In the genomic region with DNA sequence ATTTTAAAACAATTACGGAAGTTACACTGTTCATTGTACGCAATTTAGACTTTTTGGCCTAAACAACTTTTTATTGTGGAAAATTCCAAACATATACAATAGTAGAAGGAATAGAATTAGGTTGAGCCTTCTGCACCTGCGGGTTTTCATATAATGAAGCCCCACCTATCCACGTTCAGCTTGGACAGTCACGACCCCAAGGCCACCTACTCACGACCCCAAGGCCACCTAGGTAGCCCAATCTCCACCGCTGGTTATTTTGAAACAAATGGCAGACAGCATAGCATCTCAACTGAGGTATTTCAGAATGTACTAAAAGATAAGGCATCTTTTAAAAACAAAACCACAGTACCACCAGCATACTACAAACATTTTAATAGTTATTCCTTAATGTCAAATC, we compare ENCODE assay signal across 8 cellular contexts. TPM values are rescaled to one million over a fixed set of nuclear protein-coding genes. Genes with fewer than 3 reads are reported as not detected.
DNase-seq lines count a peak whose midpoint lies in the region; ATAC-seq, FAIRE-seq and TF ChIP-seq lines count a peak whose summit lies in the region.

No MANE protein-coding gene starts in this region.

- peak overlapping the region; percentile 99 for H2AFZ ChIP-seq in endothelial cell of umbilical vein (ENCODE audit: low read depth, low read length)

- peak overlapping the region; percentile 97 for H3K4me2 ChIP-seq in endothelial cell of umbilical vein (ENCODE audit: insufficient read depth, low read length)

- dilution Hi-C loops in endothelial cell of umbilical vein (cut with MboI; ENCODE audit: extremely low pct_ligation_motif_present, low sequenced_read_pairs), result no loop called here

- no peak for TF ChIP-seq POLR2A in endothelial cell of umbilical vein (IDR thresholded peaks at IDR 0.05; ENCODE audit: low read depth, low read length)
- TF ChIP-seq POLR2A in ovary (IDR thresholded peaks at IDR 0.05), result no peak

- peaks cover 69 to 83% (median 74%) of the 10 kb centered on the region in 3 donors for H3K4me1 Mint-ChIP-seq in CD8-positive, alpha-beta memory T cell

- no peaks in the 10 kb centered on the region for H3K9me3 Mint-ChIP-seq in CD8-positive, alpha-beta memory T cell

- H3K4me1 ChIP-seq in CD8-positive, alpha-beta memory T cell (ENCODE audit: insufficient read depth, low read length), result peaks cover 62% of the 10 kb centered on the region
- H3K4me1 ChIP-seq in Panc1 (ENCODE audit: control insufficient read depth, insufficient read depth, low read length), result peaks cover 3% of the 10 kb centered on the region; the same call in 1 of the 2 replicates
- peaks cover 17% of the 10 kb centered on the region for H3K4me1 ChIP-seq in endothelial cell of umbilical vein (ENCODE audit: control insufficient read depth, extremely low read depth, insufficient read depth, low read length)
- peaks cover 17% of the 10 kb centered on the region for H3K4me1 ChIP-seq in ovary (ENCODE audit: insufficient read depth)

- H3K36me3 Mint-ChIP-seq in CD8-positive, alpha-beta memory T cell, result peaks cover 10 to 54% (median 21%) of the 10 kb centered on the region in 3 donors

- H3K9me1 ChIP-seq in endothelial cell of umbilical vein (replicated peaks; ENCODE audit: control insufficient read depth, extremely low read depth, insufficient read depth, low read length), result no peaks in the 10 kb centered on the region

- no peaks in the 10 kb centered on the region for H3K9me3 ChIP-seq in CD8-positive, alpha-beta memory T cell (ENCODE audit: low read length)
- no peaks in the 10 kb centered on the region for H3K9me3 ChIP-seq in Panc1 (ENCODE audit: control insufficient read depth, insufficient read depth, low read depth, low read length)
- no peaks in the 10 kb centered on the region for H3K9me3 ChIP-seq in endothelial cell of umbilical vein (replicated peaks; ENCODE audit: control insufficient read depth, insufficient read depth, low read length)
- H3K9me3 ChIP-seq in ovary, result no peaks in the 10 kb centered on the region

- no peak for TF ChIP-seq EP300 in ovary (IDR thresholded peaks at IDR 0.05)

- POLR2A ChIA-PET in CD8-positive, alpha-beta memory T cell (lab: Charles Lee), result interaction anchor here (0.6 to 4.6 kb wide), 20 partner anchors 8 to 57 kb away, joined by 3 to 34 read pairs (median 6); no protein-coding TSS in a partner anchor
- POLR2A ChIA-PET in Panc1 (lab: Charles Lee), result interaction anchor here (0.5 kb wide), 1 partner anchor 41 kb away, joined by 3 read pairs; no protein-coding TSS in a partner anchor
- POLR2A ChIA-PET in endothelial cell of umbilical vein (lab: Charles Lee), result interaction anchor here (0.7 to 1.2 kb wide), 3 partner anchors 8 to 56 kb away, joined by 3 to 5 read pairs (median 5); no protein-coding TSS in a partner anchor

- DNase-seq in CD8-positive, alpha-beta memory T cell, result no peak
- DNase-seq in Panc1 (ENCODE audit: low read depth, low spot score), result no peak
- DNase-seq in endothelial cell of umbilical vein (ENCODE audit: low read depth, low spot score), result no peak
- no peak for DNase-seq in ovary
- DNase-seq in NCI-H1105 (lab: John Stamatoyannopoulos, UW), result no peak
- no peak for DNase-seq in urothelium cell line (ENCODE audit: low spot score)

- CTCF ChIA-PET in CD8-positive, alpha-beta memory T cell (lab: Charles Lee), result interaction anchor here (0.8 to 8.9 kb wide), 12 partner anchors 9 to 94 kb away, joined by 3 to 80 read pairs (median 6); no protein-coding TSS in a partner anchor
- CTCF ChIA-PET in Panc1 (lab: Charles Lee) (no interaction called here), endothelial cell of umbilical vein (lab: Charles Lee) (interaction anchor here (1.0 to 3.2 kb wide), 6 partner anchors 9 to 194 kb away, joined by 3 to 27 read pairs (median 4); no protein-coding TSS in a partner anchor)

- BruUV-seq in Panc1 (replicated peaks; lab: Mats Ljungman, UMichigan) (no TSS peak), endothelial cell of umbilical vein (replicated peaks; lab: Mats Ljungman, UMichigan) (no TSS peak)

- peaks cover 5% of the 10 kb centered on the region for H3K36me3 ChIP-seq in CD8-positive, alpha-beta memory T cell (ENCODE audit: insufficient read depth, low read length)
- no peaks in the 10 kb centered on the region for H3K36me3 ChIP-seq in Panc1 (ENCODE audit: control insufficient read depth, insufficient read depth, low read length)
- no peaks in the 10 kb centered on the region for H3K36me3 ChIP-seq in endothelial cell of umbilical vein (ENCODE audit: control insufficient read depth in 2 of 2, extremely low read depth in 1 of 2, insufficient read depth in 2 of 2, low read length in 2 of 2)
- H3K36me3 ChIP-seq in ovary, result no peaks in the 10 kb centered on the region

- no peaks in the 10 kb centered on the region for H3K27me3 ChIP-seq in CD8-positive, alpha-beta memory T cell (ENCODE audit: insufficient read depth, low read length, poor library complexity, severe bottlenecking)
- H3K27me3 ChIP-seq in Panc1 (ENCODE audit: control insufficient read depth, insufficient read depth, low read length), result no peaks in the 10 kb centered on the region
- no peaks in the 10 kb centered on the region for H3K27me3 ChIP-seq in endothelial cell of umbilical vein (ENCODE audit: control insufficient read depth in 2 of 2, insufficient read depth in 2 of 2, low read length in 2 of 2)
- H3K27me3 ChIP-seq in ovary, result no peaks in the 10 kb centered on the region

- H3K79me2 ChIP-seq in endothelial cell of umbilical vein (ENCODE audit: control insufficient read depth, insufficient read depth, low read length), result peaks cover 6% of the 10 kb centered on the region

- WGBS in ovary, 3 donors, result 13 to 18% (median 17%) methylated on average over 7 of the region's 7 CpGs

- peak overlapping the region; percentile 88 for H3K4me3 ChIP-seq in CD8-positive, alpha-beta memory T cell (ENCODE audit: low read length)
- peak overlapping the region; percentile 55 to 62 for H3K4me3 ChIP-seq in Panc1 (ENCODE audit: low read depth in 2 of 2, low read length in 2 of 2)
- H3K4me3 ChIP-seq in endothelial cell of umbilical vein (replicated peaks in 1 of 3; ENCODE audit: insufficient read depth in 1 of 3, low read depth in 1 of 3, low read length in 3 of 3), result peak overlapping the region; percentile 80 to 96 (median 86)
- H3K4me3 ChIP-seq in ovary, result peak overlapping the region; percentile 65

- ATAC-seq in Panc1 (no peak), HG03196 (IDR thresholded peaks at IDR 0.05; ENCODE audit: unreplicated experiment) (no peak), HG02642 (IDR thresholded peaks at IDR 0.05; ENCODE audit: poor library complexity, unreplicated experiment) (no peak)

- no peak for TF ChIP-seq CTCF in Panc1 (IDR thresholded peaks at IDR 0.05)
- TF ChIP-seq CTCF in endothelial cell of umbilical vein (IDR thresholded peaks at IDR 0.05; ENCODE audit: extremely low read depth in 1 of 2, insufficient read depth in 1 of 2, low read depth in 1 of 2, low read length in 2 of 2), result no peak
- no peak for TF ChIP-seq CTCF in ovary (IDR thresholded peaks at IDR 0.05)

- no peaks in the 10 kb centered on the region for H3K27me3 Mint-ChIP-seq in CD8-positive, alpha-beta memory T cell

- H3K27ac Mint-ChIP-seq in CD8-positive, alpha-beta memory T cell, result peak overlapping the region; percentile 94 to 100 (median 98)

- intact Hi-C loops in Panc1 (cut with micrococcal nuclease; ENCODE audit: unreplicated experiment), result no loop called here
- intact Hi-C loops in endothelial cell of umbilical vein (cut with micrococcal nuclease), result no loop called here
- intact Hi-C loops in ovary (cut with DNase I), result loop anchor here in 1 of 4 donors (5.0 kb wide), 2 partner anchors 383 to 803 kb away; partner anchors contain the start of gene MT2A

- no peaks in the 10 kb centered on the region for H4K20me1 ChIP-seq in endothelial cell of umbilical vein (replicated peaks; ENCODE audit: control insufficient read depth, extremely low read depth, insufficient read depth, low read length)

- peak overlapping the region; percentile 98 to 100 (median 99) for H3K4me3 Mint-ChIP-seq in CD8-positive, alpha-beta memory T cell

- in situ Hi-C loops in Panc1 (cut with HindIII; ENCODE audit: low pct_unique_long_range_greater_than_20kb, low sequenced_read_pairs), result no loop called here

- H3K27ac ChIP-seq in CD8-positive, alpha-beta memory T cell (ENCODE audit: low read depth, low read length), result peak overlapping the region; percentile 81
- peak overlapping the region; percentile 79 for H3K27ac ChIP-seq in Panc1 (ENCODE audit: low read length)
- H3K27ac ChIP-seq in endothelial cell of umbilical vein (ENCODE audit: insufficient read depth, low read depth, low read length), result peak overlapping the region; percentile 58
- H3K27ac ChIP-seq in ovary, result peak overlapping the region; percentile 73 to 86

- H3K9ac ChIP-seq in endothelial cell of umbilical vein (replicated peaks; ENCODE audit: extremely low read depth, insufficient read depth, low read length), result peak overlapping the region; percentile 90

- peak; percentile 24 for FAIRE-seq in endothelial cell of umbilical vein (lab: Jason Lieb, UNC)
- no peak for FAIRE-seq in urothelium cell line (lab: Jason Lieb, UNC)

RNA-seq across cellular contexts. Expression of gene NLRC5, which starts 0.6 kb away (rescaled TPM):
- total RNA-seq in CD8-positive, alpha-beta memory T cell, result 100 to 1,000 TPM; 173 to 178 TPM
- polyA plus RNA-seq in CD8-positive, alpha-beta memory T cell, result 165 TPM
- total RNA-seq in Panc1 (2021; ENCODE audit: unreplicated experiment), result 8.8 TPM
- polyA plus RNA-seq in Panc1 (2012; ENCODE audit: insufficient read length), result 3.6 TPM
- total RNA-seq in endothelial cell of umbilical vein, result 20.1 and 26.3 TPM in 2 replicates
- polyA plus RNA-seq in endothelial cell of umbilical vein, result 7.4 and 8.0 TPM in 2 replicates
- polyA plus RNA-seq in endothelial cell of umbilical vein (2011; cell fraction: cytosol; rRNA removed), result 5.1 and 5.7 TPM in 2 replicates
- polyA plus RNA-seq in endothelial cell of umbilical vein (2011; cell fraction: nucleus; rRNA removed), result 33.9 and 47.2 TPM in 2 replicates
- polyA plus RNA-seq in endothelial cell of umbilical vein (2012), result 11.6 and 14.4 TPM in 2 replicates
- polyA minus RNA-seq in endothelial cell of umbilical vein, result 14.2 and 18.8 TPM in 2 replicates
- polyA minus RNA-seq in endothelial cell of umbilical vein (2011; cell fraction: cytosol; rRNA and poly(A)+ RNA removed), result 17.2 TPM
- 33.6 and 37.9 TPM in 2 replicates for polyA minus RNA-seq in endothelial cell of umbilical vein (2011; cell fraction: nucleus; rRNA and poly(A)+ RNA removed)
- 10 to 100 TPM in 5 of 7 donors, 1 to 10 TPM in 2; 6.0 to 29.9 (median 14.7) TPM for total RNA-seq in ovary
- 10 to 100 TPM in 1 of 2 donors, 1 to 10 TPM in 1; 8.7 to 15.8 TPM for polyA plus RNA-seq in ovary

RNA-seq across cellular contexts. Expression of gene CETP, which starts 28.2 kb away (rescaled TPM):
- total RNA-seq in CD8-positive, alpha-beta memory T cell, result not detected
- not detected for polyA plus RNA-seq in CD8-positive, alpha-beta memory T cell
- total RNA-seq in Panc1 (2021; ENCODE audit: unreplicated experiment), result not detected
- not detected for polyA plus RNA-seq in Panc1 (2012; ENCODE audit: insufficient read length)
- total RNA-seq in endothelial cell of umbilical vein, result 2.8 and 3.3 TPM in 2 replicates
- polyA plus RNA-seq in endothelial cell of umbilical vein, result 1.9 and 2.2 TPM in 2 replicates
- polyA plus RNA-seq in endothelial cell of umbilical vein (2011; cell fraction: cytosol; rRNA removed), result 1.8 and 2.2 TPM in 2 replicates
- 1.6 and 1.9 TPM in 2 replicates for polyA plus RNA-seq in endothelial cell of umbilical vein (2011; cell fraction: nucleus; rRNA removed)
- polyA plus RNA-seq in endothelial cell of umbilical vein (2012), result 0.30 and 0.75 TPM in 2 replicates
- polyA minus RNA-seq in endothelial cell of umbilical vein, result 1.1 and 2.3 TPM in 2 replicates
- polyA minus RNA-seq in endothelial cell of umbilical vein (2011; cell fraction: cytosol; rRNA and poly(A)+ RNA removed), result not detected
- polyA minus RNA-seq in endothelial cell of umbilical vein (2011; cell fraction: nucleus; rRNA and poly(A)+ RNA removed), result 0.24 and 0.38 TPM in 2 replicates
- under 1 TPM in 3 of 7 donors, not detected in 4; 0.15 to 0.23 (median 0.20) TPM for total RNA-seq in ovary
- polyA plus RNA-seq in ovary, result 1 to 10 TPM in 1 of 2 donors, under 1 TPM in 1; 0.13 to 1.3 TPM

RNA-seq across cellular contexts. Expression of gene HERPUD1, which starts 58.0 kb away (rescaled TPM):
- total RNA-seq in CD8-positive, alpha-beta memory T cell, result 100 to 1,000 TPM; 162 to 176 TPM
- 107 TPM for polyA plus RNA-seq in CD8-positive, alpha-beta memory T cell
- total RNA-seq in Panc1 (2021; ENCODE audit: unreplicated experiment), result 45.2 TPM
- 32.4 TPM for polyA plus RNA-seq in Panc1 (2012; ENCODE audit: insufficient read length)
- total RNA-seq in endothelial cell of umbilical vein, result 101 and 109 TPM in 2 replicates
- 105 and 107 TPM in 2 replicates for polyA plus RNA-seq in endothelial cell of umbilical vein
- polyA plus RNA-seq in endothelial cell of umbilical vein (2011; cell fraction: cytosol; rRNA removed), result 79.8 and 103 TPM in 2 replicates
- 233 and 249 TPM in 2 replicates for polyA plus RNA-seq in endothelial cell of umbilical vein (2011; cell fraction: nucleus; rRNA removed)
- 83.3 and 94.7 TPM in 2 replicates for polyA plus RNA-seq in endothelial cell of umbilical vein (2012)
- polyA minus RNA-seq in endothelial cell of umbilical vein, result 239 and 250 TPM in 2 replicates
- polyA minus RNA-seq in endothelial cell of umbilical vein (2011; cell fraction: cytosol; rRNA and poly(A)+ RNA removed), result 66.9 TPM
- polyA minus RNA-seq in endothelial cell of umbilical vein (2011; cell fraction: nucleus; rRNA and poly(A)+ RNA removed), result 262 and 391 TPM in 2 replicates
- total RNA-seq in ovary, result 100 to 1,000 TPM in 6 of 7 donors, 10 to 100 TPM in 1; 95.4 to 299 (median 170) TPM
- polyA plus RNA-seq in ovary, result 100 to 1,000 TPM; 219 to 259 TPM
